ENCODE assay signal across 8 cellular contexts in the genomic region with DNA sequence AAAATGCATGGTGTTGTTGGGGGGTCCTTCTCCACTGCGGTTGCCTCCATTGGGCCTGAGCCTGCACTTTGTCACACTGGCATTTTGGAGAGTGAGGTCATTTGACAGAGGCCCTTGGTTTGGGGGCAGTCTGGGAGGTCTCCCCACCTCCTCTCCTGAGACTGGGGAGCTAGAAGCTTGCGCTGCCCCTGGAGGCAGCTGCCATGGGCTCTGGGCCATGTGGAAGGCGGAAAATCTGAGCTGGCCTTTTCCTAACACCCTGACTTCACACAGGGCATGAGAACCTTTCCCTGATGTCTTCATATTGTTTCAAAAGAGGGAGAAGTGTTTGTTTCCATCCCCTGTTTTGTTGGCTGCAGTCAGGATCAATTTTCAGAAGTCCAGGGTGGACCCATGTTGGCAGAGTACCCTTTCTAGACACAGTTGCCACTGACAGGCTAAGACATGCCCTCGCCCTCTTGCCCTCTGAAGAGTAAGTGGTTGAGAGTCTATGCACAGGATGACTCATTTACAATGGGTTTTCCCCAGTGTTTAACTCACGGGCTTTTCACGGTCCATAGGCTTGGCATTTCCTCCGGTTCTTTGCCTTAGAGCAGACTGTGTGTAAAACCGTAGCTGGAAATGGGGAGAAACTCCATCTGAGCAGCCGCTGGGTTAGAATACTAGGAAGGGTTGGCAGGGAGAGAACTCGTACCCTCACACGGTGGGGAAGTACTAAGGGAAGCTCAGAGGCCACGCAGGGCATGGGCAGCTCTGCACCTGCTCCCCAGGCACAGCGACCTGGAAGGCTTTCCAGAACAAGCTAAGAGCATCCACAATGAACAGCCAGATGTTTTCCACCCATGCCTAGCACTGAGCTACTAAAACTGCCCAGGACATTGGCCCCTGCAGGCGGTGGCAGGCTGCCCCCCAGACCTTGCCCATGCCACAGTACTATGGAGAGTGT.
DNase-seq lines count a peak whose midpoint lies in the region; ATAC-seq and TF ChIP-seq lines count a peak whose summit lies in the region.

No MANE protein-coding gene starts in this region.

- no peak overlapping the region for H3K4me3 ChIP-seq in GM12865 (ENCODE audit: low read depth, low read length)
- no peak overlapping the region for H3K4me3 ChIP-seq in fibroblast of villous mesenchyme (ENCODE audit: low read depth, low read length)
- no peak overlapping the region for H3K4me3 ChIP-seq in adrenal gland
- no peak overlapping the region for H3K4me3 ChIP-seq in lower leg skin (ENCODE audit: low read depth, poor library complexity, severe bottlenecking)

- in situ Hi-C loops in KBM-7 (cut with MboI; ENCODE audit: low pct_unique_long_range_greater_than_20kb, low sequenced_read_pairs): no loop called here

- H3K36me3 ChIP-seq in adrenal gland (replicated peaks in 1 of 2): no peaks in the 10 kb centered on the region

- H3K9me3 ChIP-seq in adrenal gland (replicated peaks in 1 of 3): no peaks in the 10 kb centered on the region

- DNase-seq in GM12865 (ENCODE audit: low read depth): peak; percentile 31
- DNase-seq in NCI-H1105 treated with DMSO at 0.1 percent for 48 hours (lab: John Stamatoyannopoulos, UW): peak; percentile 91
- peak; percentile 8 for DNase-seq in fibroblast of villous mesenchyme (ENCODE audit: low read depth)
- no peak for DNase-seq in adrenal gland
- no peak for DNase-seq in lower leg skin (ENCODE audit: low spot score in 2 of 2)
- no peak for DNase-seq in NK-92 treated with Interleukin-12 subunit alpha and Interleukin-12 subunit beta, amount 100 ng/mL, for 24 hours (lab: John Stamatoyannopoulos, UW)
- DNase-seq in KBM-7: no peak

- TF ChIP-seq POLR2A in adrenal gland (IDR thresholded peaks at IDR 0.05): no peak
- no peak for TF ChIP-seq POLR2A in lower leg skin (IDR thresholded peaks at IDR 0.05)

- ATAC-seq in GM21737 (IDR thresholded peaks at IDR 0.05; ENCODE audit: unreplicated experiment): peak; percentile 85

- TF ChIP-seq CTCF in GM12865 (IDR thresholded peaks at IDR 0.05; ENCODE audit: insufficient read depth, low read depth, low read length, missing control alignments) (no peak), fibroblast of villous mesenchyme (IDR thresholded peaks at IDR 0.05; ENCODE audit: insufficient read depth, low read depth, low read length) (no peak), adrenal gland (IDR thresholded peaks at IDR 0.05) (no peak), lower leg skin (IDR thresholded peaks at IDR 0.05) (no peak)

- H3K4me1 ChIP-seq in adrenal gland (replicated peaks in 1 of 2): no peaks in the 10 kb centered on the region

- 79 to 84% (median 82%) methylated on average over 11 to 14 of the region's 14 CpGs for WGBS in adrenal gland, 4 donors
- 58 to 69% methylated on average over 14 of the region's 14 CpGs for WGBS in lower leg skin, 2 donors

- no peaks in the 10 kb centered on the region for H3K27me3 ChIP-seq in adrenal gland

- no peak overlapping the region for H3K27ac ChIP-seq in adrenal gland

- intact Hi-C loops in adrenal gland (cut with DNase I) (no loop called here), lower leg skin (cut with DNase I; ENCODE audit: low total_unique reads) (no loop called here)

Comparison
In these comparisons a context has a peak if more than half of its experiments do, and no peak if none do; other contexts are left out.
1. DNase-seq: peak in GM12865 (single experiment), NCI-H1105 treated with DMSO at 0.1 percent for 48 hours (single experiment) and fibroblast of villous mesenchyme (single experiment); none in adrenal gland (0 of 7), lower leg skin (0 of 2), NK-92 treated with Interleukin-12 subunit alpha and Interleukin-12 subunit beta, amount 100 ng/mL, for 24 hours (single experiment) and KBM-7 (single experiment).